Comparison of ENCODE assay signal across 23 cellular contexts in genomic region chr15:44158111-44158510, GRCh38. TPM values are rescaled to one million over a fixed set of nuclear protein-coding genes. Genes with fewer than 3 reads are reported as not detected.
DNase-seq lines count a peak whose midpoint lies in the region; ATAC-seq and TF ChIP-seq lines count a peak whose summit lies in the region.
"Had no signal": no experiment of that assay in that cellular context is flagged by ENCODE, and none has a peak within 500 bp of the region (broad histone marks: within the 10 kb centered on the region; RNA-seq: fewer than 3 reads in every experiment).

No MANE protein-coding gene starts in this region.

- no TSS peak for BruUV-seq in PC-9 (replicated peaks; lab: Mats Ljungman, UMichigan)

- H3K79me2 ChIP-seq in ACC112 (ENCODE audit: control insufficient read depth, insufficient read depth, low read length, unreplicated experiment) (no peaks in the 10 kb centered on the region), PC-9 (ENCODE audit: low read depth) (no peaks in the 10 kb centered on the region)

- POLR2A ChIA-PET in PC-9 (lab: Charles Lee; ENCODE audit: unreplicated experiment): interaction anchor here (0.6 to 0.7 kb wide), 2 partner anchors 18 to 56 kb away, joined by 4 to 9 read pairs; no protein-coding TSS in a partner anchor

- H3K4me1 ChIP-seq in ACC112 (ENCODE audit: control insufficient read depth, insufficient read depth, low read length, unreplicated experiment): peaks cover 40% of the 10 kb centered on the region
- peaks cover 39% of the 10 kb centered on the region for H3K4me1 ChIP-seq in PC-9 (replicated peaks; ENCODE audit: insufficient read depth)
- H3K4me1 ChIP-seq in left lung: peaks cover 0 to 4% of the 10 kb centered on the region in 2 donors
- H3K4me1 ChIP-seq: Peyer's patch had no signal

- H3F3A ChIP-seq in PC-9 (ENCODE audit: insufficient read depth, low read depth): peaks cover 27% of the 10 kb centered on the region

- CTCF ChIA-PET in PC-9 (lab: Charles Lee): interaction anchor here (0.5 kb wide), 1 partner anchor 49 kb away, joined by 5 read pairs; no protein-coding TSS in a partner anchor

- no peaks in the 10 kb centered on the region for H3K9me3 ChIP-seq in PC-9 (ENCODE audit: insufficient read depth, low read depth)
- no peaks in the 10 kb centered on the region for H3K9me3 ChIP-seq in left lung
- H3K9me3 ChIP-seq: Peyer's patch, transverse colon had no signal

- H3K9me3 Mint-ChIP-seq in chondrocyte (ENCODE audit: low read depth): no peaks in the 10 kb centered on the region

- H3K27ac Mint-ChIP-seq in chondrocyte (ENCODE audit: unreplicated experiment): peak overlapping the region; percentile 88
- H3K27ac Mint-ChIP-seq: activated naive CD8-positive, alpha-beta T cell; CD4-positive, alpha-beta memory T cell had no signal

- H3K27me3 ChIP-seq in ACC112 (ENCODE audit: insufficient read depth, low read length) (no peaks in the 10 kb centered on the region), PC-9 (ENCODE audit: insufficient read depth, low read depth) (no peaks in the 10 kb centered on the region), left lung (peaks cover 3 to 7% of the 10 kb centered on the region in 2 donors)
- H3K27me3 ChIP-seq: Peyer's patch, transverse colon had no signal

- H3K9me2 ChIP-seq in PC-9 (ENCODE audit: insufficient read depth): no peaks in the 10 kb centered on the region

- DNase-seq in PC-9 (no peak), chondrocyte (ENCODE audit: low spot score) (no peak), left lung (no peak), GM19240 (ENCODE audit: insufficient read length, low spot score) (no peak), NCI-H146 (lab: John Stamatoyannopoulos, UW) (no peak)
- no peak for DNase-seq in stimulated activated CD4-positive, alpha-beta T cell treated with anti-CD3 and anti-CD28 coated beads, Interleukin-2, amount 100 ng/mL, for 24 hours
- DNase-seq in stimulated activated CD4-positive, alpha-beta T cell treated with anti-CD3 and anti-CD28 coated beads, Interleukin-15, amount 100 ng/mL, for 24 hours: no peak
- DNase-seq: activated CD4-positive, alpha-beta T cell treated with anti-CD3 and anti-CD28 coated beads for 4 hours; activated T-cell treated with anti-CD3 and anti-CD28 coated beads for 4 hours; CD4-positive, alpha-beta memory T cell; DMS 273 treated with DMSO at 0.1 percent for 48 hours; GOT3; head of caudate nucleus; left cardiac atrium; NCI-H1092; NCI-H1930; Peyer's patch; stimulated activated CD4-positive, alpha-beta T cell treated with anti-CD3 and anti-CD28 coated beads, Interleukin-2, amount 100 ng/mL, for 48 hours; T-helper 2 cell; transverse colon had no signal

- TF ChIP-seq CTCF in PC-9 (conservative IDR thresholded peaks at IDR 0.05) (no peak), chondrocyte (IDR thresholded peaks at IDR 0.05) (no peak), left lung (IDR thresholded peaks at IDR 0.05) (no peak)

- H3K4me3 ChIP-seq in ACC112 (ENCODE audit: low read depth, low read length) (peak overlapping the region; percentile 40), PC-9 (peak overlapping the region; percentile 15; the same call in 1 of the 2 replicates), left lung (no peak overlapping the region)
- H3K4me3 ChIP-seq: Peyer's patch, SK-N-MC, transverse colon had no signal

- peaks cover 2% of the 10 kb centered on the region for H3K27me3 Mint-ChIP-seq in chondrocyte (ENCODE audit: low read depth)

- H3K27ac ChIP-seq in ACC112 (ENCODE audit: low read depth, low read length): peak overlapping the region; percentile 94
- peak overlapping the region; percentile 82 for H3K27ac ChIP-seq in PC-9
- peak overlapping the region; percentile 31 to 37 for H3K27ac ChIP-seq in left lung
- H3K27ac ChIP-seq: Peyer's patch, SK-N-MC, transverse colon had no signal

- H3K4me1 Mint-ChIP-seq in chondrocyte (ENCODE audit: low read depth): peaks cover 18% of the 10 kb centered on the region
- H3K4me1 Mint-ChIP-seq: CD4-positive, alpha-beta memory T cell had no signal

- no peak overlapping the region for H2AFZ ChIP-seq in ACC112 (ENCODE audit: low read length, unreplicated experiment)
- H2AFZ ChIP-seq in PC-9: no peak overlapping the region

- peak overlapping the region; percentile 70 for H3K4me2 ChIP-seq in PC-9

- ATAC-seq in left lung: no peak
- ATAC-seq: left cardiac atrium had no signal

- no peaks in the 10 kb centered on the region for H3K36me3 Mint-ChIP-seq in chondrocyte (ENCODE audit: low read depth)
- H3K36me3 Mint-ChIP-seq: activated naive CD8-positive, alpha-beta T cell; CD4-positive, alpha-beta memory T cell had no signal

- peak overlapping the region; percentile 8 for H3K4me3 Mint-ChIP-seq in chondrocyte (ENCODE audit: unreplicated experiment)
- H3K4me3 Mint-ChIP-seq: activated naive CD8-positive, alpha-beta T cell; CD4-positive, alpha-beta memory T cell had no signal

- intact Hi-C loops in PC-9 (cut with micrococcal nuclease; ENCODE audit: unreplicated experiment): loop anchor here (5.0 kb wide), 1 partner anchor 569 kb away; no protein-coding TSS in a partner anchor
- intact Hi-C loops in left lung (cut with DNase I): no loop called here

- H4K20me1 ChIP-seq in PC-9 (ENCODE audit: insufficient read depth): no peaks in the 10 kb centered on the region

- H3K36me3 ChIP-seq in ACC112 (ENCODE audit: insufficient read depth, low read length): no peaks in the 10 kb centered on the region
- no peaks in the 10 kb centered on the region for H3K36me3 ChIP-seq in PC-9 (ENCODE audit: low read depth)
- H3K36me3 ChIP-seq in left lung: no peaks in the 10 kb centered on the region
- H3K36me3 ChIP-seq: Peyer's patch, transverse colon had no signal

RNA-seq across cellular contexts. Expression of gene FRMD5, which starts 37.0 kb away (rescaled TPM):
- total RNA-seq in PC-9 (2021) (5.5 and 6.5 TPM in 2 replicates), chondrocyte (0.31 to 1.6 TPM (median 1.5 TPM) in 3 replicates), left lung (1 to 10 TPM; 2.4 to 4.4 TPM)

Comparison
In these comparisons a context has a peak if more than half of its experiments do, and no peak if none do; other contexts are left out.
1. H3K27ac ChIP-seq: peak in every context shown above with its lines; median percentile 94 in ACC112; 82 in PC-9; 34 in left lung.
2. H3K4me3 ChIP-seq: peak in ACC112 (single experiment) and PC-9 (single experiment); none in left lung (0 of 2).